19 cellular contexts compared by ENCODE assay signal in genomic region chr16:24957887-24958286, GRCh38. TPM values are rescaled to one million over a fixed set of nuclear protein-coding genes. Genes with fewer than 3 reads are reported as not detected.
DNase-seq lines count a peak whose midpoint lies in the region; ATAC-seq and TF ChIP-seq lines count a peak whose summit lies in the region.
"Had no signal": no experiment of that assay in that cellular context is flagged by ENCODE, and none has a peak within 500 bp of the region (broad histone marks: within the 10 kb centered on the region; RNA-seq: fewer than 3 reads in every experiment).

No MANE protein-coding gene starts in this region.

- no peak overlapping the region for H3K27ac ChIP-seq in right atrium auricular region
- H3K27ac ChIP-seq: HL-60 had no signal

- DNase-seq in cardiac septum (ENCODE audit: low spot score) (peak; percentile 22), right atrium auricular region (ENCODE audit: low spot score) (no peak), mucosa of descending colon (peak in 1 of 3 donors; percentile 48)
- DNase-seq in activated effector memory CD4-positive, alpha-beta T cell treated with Interleukin-2 at 50 U/mL for 16 hours = no peak
- DNase-seq: BE2C; CD4-positive, alpha-beta T cell; GF-D8; HCEC 1CT; NCI-H1417 treated with DMSO at 0.1 percent for 48 hours; NCI-H187 treated with DMSO at 0.1 percent for 48 hours; NCI-H226; NCI-H524; PC-3; RPMI8226; SIG-M5 had no signal

- no peak overlapping the region for H3K4me3 Mint-ChIP-seq in activated T-helper 17 cell treated with anti-CD3 and anti-CD28 coated beads, Interleukin-2, amount 50 U/mL, for 72 hours
- H3K4me3 Mint-ChIP-seq: CD4-positive, alpha-beta T cell had no signal

- H3K9me3 Mint-ChIP-seq in activated T-helper 17 cell treated with anti-CD3 and anti-CD28 coated beads, Interleukin-2, amount 50 U/mL, for 72 hours = no peaks in the 10 kb centered on the region

- no peaks in the 10 kb centered on the region for H3K27me3 ChIP-seq in right atrium auricular region
- H3K27me3 ChIP-seq: BE2C had no signal

- TF ChIP-seq CTCF in right atrium auricular region (IDR thresholded peaks at IDR 0.05) = no peak
- TF ChIP-seq CTCF in mucosa of descending colon (IDR thresholded peaks at IDR 0.05) = no peak

- H3K36me3 ChIP-seq in right atrium auricular region (peaks cover 84% of the 10 kb centered on the region), mucosa of descending colon (ENCODE audit: low read depth) (no peaks in the 10 kb centered on the region)

- intact Hi-C loops in cardiac septum (cut with DNase I) (no loop called here), mucosa of descending colon (cut with DNase I, micrococcal nuclease) (no loop called here)

- H3K36me3 Mint-ChIP-seq in activated T-helper 17 cell treated with anti-CD3 and anti-CD28 coated beads, Interleukin-2, amount 50 U/mL, for 72 hours (ENCODE audit: low read depth) = peaks cover 97% of the 10 kb centered on the region

- no peak for ATAC-seq in activated T-helper 17 cell treated with anti-CD3 and anti-CD28 coated beads, Interleukin-2, amount 50 U/mL, for 72 hours (replicated peaks)
- ATAC-seq in mucosa of descending colon = peak; percentile 80
- ATAC-seq in HG02571 (IDR thresholded peaks at IDR 0.05; ENCODE audit: unreplicated experiment) = no peak
- ATAC-seq in HG03565 (IDR thresholded peaks at IDR 0.05; ENCODE audit: unreplicated experiment) = no peak
- ATAC-seq: PC-3 had no signal

- H3K4me1 ChIP-seq in right atrium auricular region = no peaks in the 10 kb centered on the region
- no peaks in the 10 kb centered on the region for H3K4me1 ChIP-seq in mucosa of descending colon (ENCODE audit: low read depth)
- H3K4me1 ChIP-seq: BE2C had no signal

- peaks cover 4% of the 10 kb centered on the region for H3K4me1 Mint-ChIP-seq in activated T-helper 17 cell treated with anti-CD3 and anti-CD28 coated beads, Interleukin-2, amount 50 U/mL, for 72 hours

- peak overlapping the region; percentile 14 for H3K27ac Mint-ChIP-seq in activated T-helper 17 cell treated with anti-CD3 and anti-CD28 coated beads, Interleukin-2, amount 50 U/mL, for 72 hours
- H3K27ac Mint-ChIP-seq: CD4-positive, alpha-beta T cell had no signal

- H3K4me3 ChIP-seq in right atrium auricular region (no peak overlapping the region), mucosa of descending colon (no peak overlapping the region)

- H3K9me3 ChIP-seq in right atrium auricular region (peaks cover 0 to 7% of the 10 kb centered on the region in 2 donors), mucosa of descending colon (peaks cover 2% of the 10 kb centered on the region)
- H3K9me3 ChIP-seq: BE2C had no signal

- no peaks in the 10 kb centered on the region for H3K27me3 Mint-ChIP-seq in activated T-helper 17 cell treated with anti-CD3 and anti-CD28 coated beads, Interleukin-2, amount 50 U/mL, for 72 hours
- H3K27me3 Mint-ChIP-seq: CD4-positive, alpha-beta T cell had no signal

RNA-seq across cellular contexts. Expression of gene ARHGAP17, which starts 57.3 kb away (rescaled TPM):
- total RNA-seq in cardiac septum = 66.2 TPM
- total RNA-seq in right atrium auricular region = 10 to 100 TPM; 29.9 to 31.6 TPM
- 10 to 100 TPM; 47.7 to 73.8 TPM for total RNA-seq in activated T-helper 17 cell treated with anti-CD3 and anti-CD28 coated beads, Interleukin-2, amount 50 U/mL, for 72 hours
- total RNA-seq in mucosa of descending colon = 100 to 1,000 TPM in 2 of 3 donors, 10 to 100 TPM in 1; 95.4 to 145 (median 111) TPM
